ENCODE assay signal across 24 cellular contexts in the genomic region with DNA sequence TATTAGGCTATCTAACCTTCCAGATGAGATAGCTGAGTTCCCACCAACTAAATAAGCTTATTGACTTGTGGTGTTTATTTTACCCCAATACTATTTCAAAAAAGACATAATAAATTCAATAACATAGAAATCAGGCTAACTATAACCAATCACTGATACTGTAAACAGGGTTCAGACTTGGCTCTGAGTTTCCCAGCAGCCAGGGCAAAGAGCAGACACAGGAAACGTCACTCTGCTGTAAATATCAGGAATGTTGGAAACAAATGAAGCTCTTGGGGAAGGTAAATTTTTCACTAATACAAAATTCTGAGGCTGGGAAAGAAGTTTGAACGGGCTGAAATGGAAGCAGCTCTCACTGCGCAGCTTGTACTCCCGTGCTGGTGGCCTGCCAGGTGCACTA.
"Had no signal": no experiment of that assay in that cellular context is flagged by ENCODE, and none has a peak within 500 bp of the region (broad histone marks: within the 10 kb centered on the region; RNA-seq: fewer than 3 reads in every experiment).

No MANE protein-coding gene starts in this region.

- H3K4me3 Mint-ChIP-seq: activated naive CD8-positive, alpha-beta T cell treated with anti-CD3 and anti-CD28 coated beads for 36 hours; WTC11 had no signal

- H3K27ac Mint-ChIP-seq: WTC11 had no signal

- DNase-seq: activated CD4-positive, alpha-beta T cell treated with anti-CD3 and anti-CD28 coated beads for 48 hours; activated CD4-positive, alpha-beta T cell treated with anti-CD3 and anti-CD28 coated beads, Interleukin-2, amount 50 U/mL, for 4 hours; activated CD4-positive, CD25-positive, alpha-beta regulatory T cell treated with anti-CD3 and anti-CD28 coated beads, Interleukin-2, amount 50 U/mL, for 72 hours; activated CD8-positive, alpha-beta memory T cell treated with anti-CD3 and anti-CD28 coated beads for 24 hours; activated naive CD8-positive, alpha-beta T cell treated with anti-CD3 and anti-CD28 coated beads for 36 hours; activated T-cell treated with anti-CD3 and anti-CD28 coated beads for 4 hours; cerebellar nuclear complex; Karpas-422; MM.1S; NCI-H1105 treated with DMSO at 0.1 percent for 48 hours; NCI-H1436 treated with DMSO at 0.1 percent for 48 hours; NCI-H187; NCI-H2081; NCI-H510A treated with DMSO at 0.1 percent for 48 hours; NCI-H69; NK-92 treated with Interleukin-12 subunit alpha and Interleukin-12 subunit beta, amount 100 ng/mL, for 24 hours; OCI-M1; Peyer's patch; SHP77; SW 1271 had no signal

- H3K27me3 Mint-ChIP-seq: activated naive CD8-positive, alpha-beta T cell treated with anti-CD3 and anti-CD28 coated beads for 36 hours had no signal

- H3K9me3 Mint-ChIP-seq: activated naive CD8-positive, alpha-beta T cell treated with anti-CD3 and anti-CD28 coated beads for 36 hours; WTC11 had no signal

- H3K9me3 ChIP-seq: Peyer's patch, SJSA1 had no signal

- H3K4me3 ChIP-seq: K562, Peyer's patch, SJSA1 had no signal

- ATAC-seq: K562, SK-N-SH treated with all-trans-retinoic acid at 6 μM for 48 hours, WTC11 had no signal

- H3K27ac ChIP-seq: Peyer's patch, SJSA1 had no signal

- H3K4me1 ChIP-seq: Peyer's patch had no signal

- FAIRE-seq: K562 had no signal

- H3K27me3 ChIP-seq: Peyer's patch, SJSA1 had no signal
